Comparison of ENCODE assay signal across 9 cellular contexts in the genomic region with DNA sequence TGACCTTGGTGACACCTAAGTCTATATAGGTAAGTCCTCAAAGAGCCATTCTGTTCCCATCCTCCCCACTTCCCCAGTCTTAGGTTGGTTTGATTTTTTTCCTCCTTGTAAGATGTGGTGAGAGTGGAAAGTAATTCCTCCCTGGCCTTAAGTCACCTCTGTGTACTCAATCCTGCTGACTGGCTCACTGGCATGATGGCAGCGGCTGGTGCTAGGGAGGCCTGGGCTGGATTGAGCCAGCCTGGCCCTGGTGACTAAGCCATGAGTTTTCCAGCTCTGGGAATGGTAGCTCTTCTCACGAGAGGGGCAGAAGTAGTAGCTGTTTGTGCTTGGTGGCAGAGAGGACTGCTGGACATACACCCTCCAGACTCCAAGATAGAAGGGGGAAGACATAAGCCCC. TPM values are rescaled to one million over a fixed set of nuclear protein-coding genes. Genes with fewer than 3 reads are reported as not detected.
DNase-seq lines count a peak whose midpoint lies in the region; ATAC-seq and TF ChIP-seq lines count a peak whose summit lies in the region.
"Had no signal": no experiment of that assay in that cellular context is flagged by ENCODE, and none has a peak within 500 bp of the region (broad histone marks: within the 10 kb centered on the region; RNA-seq: fewer than 3 reads in every experiment).

No MANE protein-coding gene starts in this region.

- no peak overlapping the region for H3K4me3 ChIP-seq in gastrocnemius medialis

- in situ Hi-C loops in gastrocnemius medialis (cut with MboI; ENCODE audit: low sequenced_read_pairs in 4 of 4): no loop called here

- peak; percentile 51 for DNase-seq in ELF-1 (ENCODE audit: low read depth, low spot score)
- DNase-seq in SW480 (ENCODE audit: low spot score): peak; percentile 44
- DNase-seq in foreskin melanocyte: peak; percentile 11
- DNase-seq in gastrocnemius medialis: peak; percentile 20 to 49
- DNase-seq in NCI-H1417 treated with DMSO at 0.1 percent for 48 hours (lab: John Stamatoyannopoulos, UW): no peak
- DNase-seq in activated T-cell treated with anti-CD3 and anti-CD28 coated beads for 4 hours: no peak
- DNase-seq: NCI-H510A had no signal

- H3K4me1 ChIP-seq in gastrocnemius medialis: peaks cover 0 to 27% of the 10 kb centered on the region in 2 donors

- H3K9me3 ChIP-seq in gastrocnemius medialis: no peaks in the 10 kb centered on the region

- ATAC-seq in gastrocnemius medialis (peak; percentile 39 to 58), GM18909 (IDR thresholded peaks at IDR 0.05; ENCODE audit: poor library complexity, unreplicated experiment) (no peak), GM19328 (IDR thresholded peaks at IDR 0.05; ENCODE audit: unreplicated experiment) (no peak)

- TF ChIP-seq CTCF in gastrocnemius medialis (IDR thresholded peaks at IDR 0.05 in 4 of 5, conservative IDR thresholded peaks at IDR 0.05 in 1 of 5): no peak

- intact Hi-C loops in gastrocnemius medialis (cut with DNase I; ENCODE audit: low total_unique reads): no loop called here

- H3K36me3 ChIP-seq in gastrocnemius medialis: no peaks in the 10 kb centered on the region

- peak overlapping the region in 3 of 4 donors; percentile 36 to 53 (median 46) for H3K27ac ChIP-seq in gastrocnemius medialis

- H3K27me3 ChIP-seq in gastrocnemius medialis: no peaks in the 10 kb centered on the region

- no peak for TF ChIP-seq POLR2A in gastrocnemius medialis (IDR thresholded peaks at IDR 0.05)

RNA-seq across cellular contexts. Expression of a gene that starts 2.5 kb away (rescaled TPM):
- 1 to 10 TPM in 3 of 4 donors, under 1 TPM in 1; 0.17 to 2.0 (median 1.3) TPM for total RNA-seq in gastrocnemius medialis

Comparison
In these comparisons a context has a peak if more than half of its experiments do, and no peak if none do; other contexts are left out.
1. DNase-seq: peak in ELF-1 (single experiment), SW480 (single experiment), foreskin melanocyte (single experiment) and gastrocnemius medialis (2 of 2); none in NCI-H1417 treated with DMSO at 0.1 percent for 48 hours (single experiment) and activated T-cell treated with anti-CD3 and anti-CD28 coated beads for 4 hours (single experiment).
2. ATAC-seq: peak in gastrocnemius medialis (2 of 2); none in GM18909 (single experiment) and GM19328 (single experiment).